In genomic region chr17:35119370-35120185, GRCh38 we compare ENCODE assay signal across 8 cellular contexts. TPM values are rescaled to one million over a fixed set of nuclear protein-coding genes. Genes with fewer than 3 reads are reported as not detected.
A peak's percentile ranks its signal among the peaks of the same experiment; 100 is the strongest.
DNase-seq lines count a peak whose midpoint lies in the region; ATAC-seq and TF ChIP-seq lines count a peak whose summit lies in the region.

TSS of gene RAD51D (minus strand) at chr17:35119860. CDS start at chr17:35119613, 247 bp downstream.

- H3K79me2 ChIP-seq in trophoblast cell (ENCODE audit: control insufficient read depth, insufficient read depth, low read length, poor library complexity) = peaks cover 4% of the 10 kb centered on the region

- TF ChIP-seq EP300 in transverse colon (IDR thresholded peaks at IDR 0.05; ENCODE audit: low read depth) = no peak

- H3K27ac ChIP-seq in trophoblast cell (ENCODE audit: low read depth, low read length) (peak within 1 kb of the TSS; percentile 3), transverse colon (peak within 1 kb of the TSS; percentile 69 to 82 (median 78))

- H3K23ac ChIP-seq in trophoblast cell (ENCODE audit: low read length) = no peak within 1 kb of the TSS

- H2BK5ac ChIP-seq in trophoblast cell (ENCODE audit: low read depth, low read length, poor library complexity) = peak within 1 kb of the TSS; percentile 3

- H3K4me2 ChIP-seq in trophoblast cell (ENCODE audit: low read length) = peak within 1 kb of the TSS; percentile 82

- H3K27me3 ChIP-seq in trophoblast cell (ENCODE audit: insufficient read depth, low read length) = no peaks in the 10 kb centered on the region
- no peaks in the 10 kb centered on the region for H3K27me3 ChIP-seq in transverse colon

- WGBS in trophoblast cell (ENCODE audit: extremely low coverage, insufficient coverage, insufficient read length) = no CpG with 5 or more reads among the region's 72 CpGs
- WGBS in transverse colon (ENCODE audit: low coverage in 1 of 2), 2 donors = 2% methylated on average over 45 of the region's 72 CpGs; no CpG with 5 or more reads in 1 of the 2 donors

- peak within 1 kb of the TSS; percentile 62 for H2AFZ ChIP-seq in trophoblast cell (ENCODE audit: insufficient read depth, low read length, poor library complexity)

- H3K14ac ChIP-seq in trophoblast cell (ENCODE audit: low read length) = peak within 1 kb of the TSS; percentile 52

- intact Hi-C loops in cardiac septum (cut with DNase I) (loop anchor here (2.0 to 5.0 kb wide), 4 partner anchors 123 to 697 kb away; no protein-coding TSS in a partner anchor), transverse colon (cut with DNase I; ENCODE audit: low total_unique reads) (loop anchor here (2.0 to 10.0 kb wide), 2 partner anchors 577 to 695 kb away; no protein-coding TSS in a partner anchor)

- TF ChIP-seq POLR2A in transverse colon (IDR thresholded peaks at IDR 0.05) = peak; percentile 14

- H3K36me3 ChIP-seq in trophoblast cell (ENCODE audit: control insufficient read depth in 1 of 2, insufficient read depth in 2 of 2, low read length in 2 of 2) (no peaks in the 10 kb centered on the region), transverse colon (no peaks in the 10 kb centered on the region)

- peak within 1 kb of the TSS; percentile 8 for H3K4ac ChIP-seq in trophoblast cell (ENCODE audit: low read depth, low read length)

- H3K4me3 ChIP-seq in GM08714 (ENCODE audit: low read length) = peak within 1 kb of the TSS; percentile 78
- peak within 1 kb of the TSS; percentile 82 for H3K4me3 ChIP-seq in trophoblast cell (ENCODE audit: low read depth, low read length)
- peak within 1 kb of the TSS; percentile 61 to 87 (median 74) for H3K4me3 ChIP-seq in transverse colon

- peak within 1 kb of the TSS; percentile 2 for H2BK12ac ChIP-seq in trophoblast cell (ENCODE audit: low read length)

- peak within 1 kb of the TSS; percentile 11 for H2AK5ac ChIP-seq in trophoblast cell (ENCODE audit: low read length)

- H4K12ac ChIP-seq in trophoblast cell (ENCODE audit: low read depth, low read length) = peak within 1 kb of the TSS; percentile 75

- peak within 1 kb of the TSS; percentile 28 for H2BK120ac ChIP-seq in trophoblast cell (ENCODE audit: insufficient read depth, low read length, poor library complexity)

- peak within 1 kb of the TSS; percentile 75 for H3K18ac ChIP-seq in trophoblast cell (ENCODE audit: low read length)

- H3K79me1 ChIP-seq in trophoblast cell (ENCODE audit: low read length) = peaks cover 6% of the 10 kb centered on the region

- in situ Hi-C loops in transverse colon (cut with MboI; ENCODE audit: low pct_ligation_motif_present in 1 of 4, low pct_unique_long_range_greater_than_20kb in 1 of 4, low sequenced_read_pairs in 3 of 4) = loop anchor here in 3 of 4 donors (5.0 to 25.0 kb wide), 6 partner anchors 457 to 697 kb away; no protein-coding TSS in a partner anchor

- TF ChIP-seq CTCF in transverse colon (IDR thresholded peaks at IDR 0.05) = peak; percentile 70 to 95 (median 88)

- peak within 1 kb of the TSS; percentile 72 for H4K91ac ChIP-seq in trophoblast cell (ENCODE audit: low read depth, low read length)

- H4K8ac ChIP-seq in trophoblast cell (ENCODE audit: low read depth, low read length) = peak within 1 kb of the TSS; percentile 69

- H3K9me3 ChIP-seq in trophoblast cell (ENCODE audit: insufficient read depth, low read depth, low read length) (no peaks in the 10 kb centered on the region), transverse colon (no peaks in the 10 kb centered on the region)

- peak within 1 kb of the TSS; percentile 77 for H3K9ac ChIP-seq in trophoblast cell (ENCODE audit: low read length)

- peak; percentile 70 for DNase-seq in NCI-H1105 treated with DMSO at 0.1 percent for 48 hours (lab: John Stamatoyannopoulos, UW)
- peak; percentile 69 for DNase-seq in SW480 (ENCODE audit: low spot score)
- DNase-seq in activated naive CD8-positive, alpha-beta T cell treated with anti-CD3 and anti-CD28 coated beads, Interleukin-2, amount 50 U/mL, for 16 hours (ENCODE audit: low read depth, low spot score) = peak; percentile 50
- peak; percentile 88 for DNase-seq in cardiac septum (ENCODE audit: low spot score)
- DNase-seq in trophoblast cell = peak; percentile 70 to 85
- DNase-seq in transverse colon = peak; percentile 76

- peak; percentile 76 for ATAC-seq in HG02588 (IDR thresholded peaks at IDR 0.05; ENCODE audit: unreplicated experiment)

- peaks cover 12 to 21% of the 10 kb centered on the region in 2 experiments for H3K4me1 ChIP-seq in trophoblast cell (ENCODE audit: control insufficient read depth in 1 of 2, insufficient read depth in 2 of 2, low read length in 2 of 2)
- H3K4me1 ChIP-seq in transverse colon = peaks cover 9 to 20% (median 14%) of the 10 kb centered on the region in 4 donors

RNA-seq across cellular contexts. Expression of gene RAD51D, which starts in this region (rescaled TPM):
- total RNA-seq in cardiac septum = 6.5 TPM
- 5.0 and 5.4 TPM in 2 replicates for polyA plus RNA-seq in trophoblast cell (2013)
- 10 to 100 TPM in 1 of 4 donors, 1 to 10 TPM in 3; 5.6 to 60.3 (median 7.8) TPM for total RNA-seq in transverse colon

Comparison
In these comparisons a context has a peak if more than half of its experiments do, and no peak if none do; other contexts are left out.
1. Peak in every context shown above with its lines: DNase-seq, ATAC-seq, H3K4me3 ChIP-seq and H3K27ac ChIP-seq.